Comparison of ENCODE assay signal across 9 cellular contexts in the genomic region with DNA sequence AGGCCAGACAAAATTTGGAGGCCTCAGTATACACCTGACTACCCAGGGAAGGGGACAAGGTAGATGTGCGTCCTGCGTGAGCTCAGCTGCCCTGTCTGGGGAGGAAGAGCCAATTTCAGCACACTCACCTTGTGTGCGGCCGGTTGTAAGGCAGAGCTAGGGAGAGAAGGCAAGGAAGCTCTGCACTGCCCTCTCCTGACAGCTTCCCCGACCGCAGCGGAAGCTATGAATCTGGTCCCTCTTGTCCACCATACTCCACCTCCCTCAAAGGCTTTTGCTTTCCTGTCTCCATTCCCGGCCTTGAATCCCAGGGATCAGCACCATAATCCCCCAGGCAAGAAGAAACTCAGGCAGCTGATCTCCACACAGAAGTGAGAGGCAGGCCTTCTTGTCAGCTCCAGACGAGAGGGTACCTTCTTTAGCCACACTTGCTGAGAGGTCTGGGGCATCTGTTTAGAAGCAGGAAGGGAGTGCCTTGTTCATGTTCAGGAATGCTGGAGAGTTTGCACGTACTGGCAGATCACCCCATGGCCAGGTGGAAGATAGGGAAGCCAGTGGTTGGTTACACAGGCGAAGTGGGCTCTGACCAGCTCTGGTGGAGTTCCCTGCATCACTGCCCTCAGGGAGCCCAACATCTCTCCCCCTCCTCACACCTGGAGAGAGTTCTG.
A peak's percentile ranks its signal among the peaks of the same experiment; 100 is the strongest.
DNase-seq lines count a peak whose midpoint lies in the region; ATAC-seq, FAIRE-seq and TF ChIP-seq lines count a peak whose summit lies in the region.
"Had no signal": no experiment of that assay in that cellular context is flagged by ENCODE, and none has a peak within 500 bp of the region (broad histone marks: within the 10 kb centered on the region; RNA-seq: fewer than 3 reads in every experiment).

No MANE protein-coding gene starts in this region.

- POLR2A ChIA-PET in PC-9 (lab: Charles Lee; ENCODE audit: unreplicated experiment) = no interaction called here
- POLR2A ChIA-PET in endothelial cell of umbilical vein (lab: Charles Lee) = no interaction called here

- TF ChIP-seq CTCF in PC-9 (conservative IDR thresholded peaks at IDR 0.05) (0 out of 2 replicates have a peak, but pooled peaks have one; percentile 35), endothelial cell of umbilical vein (IDR thresholded peaks at IDR 0.05; ENCODE audit: extremely low read depth in 1 of 2, insufficient read depth in 1 of 2, low read depth in 1 of 2, low read length in 2 of 2) (peak; percentile 30 to 68), esophagus muscularis mucosa (IDR thresholded peaks at IDR 0.05) (peak in 1 of 3 experiments; percentile 43)

- H3K9me3 Mint-ChIP-seq in activated naive CD4-positive, alpha-beta T cell treated with anti-CD3 and anti-CD28 coated beads for 36 hours = no peaks in the 10 kb centered on the region

- H3K9me2 ChIP-seq in PC-9 (ENCODE audit: insufficient read depth) = no peaks in the 10 kb centered on the region

- peaks cover 24% of the 10 kb centered on the region for H3K27me3 ChIP-seq in PC-9 (ENCODE audit: insufficient read depth, low read depth)
- peaks cover 0 to 1% of the 10 kb centered on the region in 2 experiments for H3K27me3 ChIP-seq in endothelial cell of umbilical vein (ENCODE audit: control insufficient read depth in 2 of 2, insufficient read depth in 2 of 2, low read length in 2 of 2)
- H3K27me3 ChIP-seq in esophagus muscularis mucosa = no peaks in the 10 kb centered on the region

- H3K4me2 ChIP-seq in PC-9 = no peak overlapping the region
- H3K4me2 ChIP-seq in endothelial cell of umbilical vein (ENCODE audit: insufficient read depth, low read length) = no peak overlapping the region

- H3K4me3 ChIP-seq in PC-9 (no peak overlapping the region), endothelial cell of umbilical vein (replicated peaks in 1 of 3; ENCODE audit: insufficient read depth in 1 of 3, low read depth in 1 of 3, low read length in 3 of 3) (no peak overlapping the region), esophagus muscularis mucosa (no peak overlapping the region)

- CTCF ChIA-PET in activated naive CD4-positive, alpha-beta T cell treated with anti-CD3 and anti-CD28 coated beads for 36 hours (lab: Charles Lee) = interaction anchor here (0.7 to 1.5 kb wide), 4 partner anchors 10 to 20 kb away, joined by 3 to 7 read pairs (median 5); no protein-coding TSS in a partner anchor
- CTCF ChIA-PET in PC-9 (lab: Charles Lee) = interaction anchor here (0.5 kb wide), 1 partner anchor 201 kb away, joined by 5 read pairs; no protein-coding TSS in a partner anchor
- CTCF ChIA-PET in endothelial cell of umbilical vein (lab: Charles Lee) = interaction anchor here (0.8 to 3.3 kb wide), 13 partner anchors 8 to 474 kb away, joined by 3 to 15 read pairs (median 3); a partner anchor contains a TSS

- DNase-seq in activated naive CD4-positive, alpha-beta T cell treated with anti-CD3 and anti-CD28 coated beads for 36 hours = peak; percentile 46
- DNase-seq in activated naive CD4-positive, alpha-beta T cell treated with Interleukin-2 at 50 U/mL for 16 hours = no peak
- DNase-seq in PC-9 (peak in 1 of 2 experiments; percentile 14), endothelial cell of umbilical vein (ENCODE audit: low read depth, low spot score) (peak; percentile 44), medulla oblongata (ENCODE audit: extremely low spot score) (peak; percentile 83), esophagus muscularis mucosa (ENCODE audit: extremely low spot score) (no peak)
- DNase-seq in stimulated activated naive CD4-positive, alpha-beta T cell (lab: John Stamatoyannopoulos, UW) = no peak

- H3K36me3 ChIP-seq in PC-9 (ENCODE audit: low read depth) = no peaks in the 10 kb centered on the region
- no peaks in the 10 kb centered on the region for H3K36me3 ChIP-seq in endothelial cell of umbilical vein (ENCODE audit: control insufficient read depth in 2 of 2, extremely low read depth in 1 of 2, insufficient read depth in 2 of 2, low read length in 2 of 2)
- H3K36me3 ChIP-seq in esophagus muscularis mucosa = peaks cover 0 to 16% (median 5%) of the 10 kb centered on the region in 4 donors

- FAIRE-seq in endothelial cell of umbilical vein (lab: Jason Lieb, UNC) = peak; percentile 44
- FAIRE-seq: colon had no signal

- 40% methylated on average over 8 of the region's 11 CpGs for WGBS in esophagus muscularis mucosa

- no peaks in the 10 kb centered on the region for H3K9me3 ChIP-seq in PC-9 (ENCODE audit: insufficient read depth, low read depth)
- H3K9me3 ChIP-seq in endothelial cell of umbilical vein (replicated peaks; ENCODE audit: control insufficient read depth, insufficient read depth, low read length) = no peaks in the 10 kb centered on the region
- no peaks in the 10 kb centered on the region for H3K9me3 ChIP-seq in esophagus muscularis mucosa

- BruUV-seq in PC-9 (replicated peaks; lab: Mats Ljungman, UMichigan) (no TSS peak), endothelial cell of umbilical vein (replicated peaks; lab: Mats Ljungman, UMichigan) (no TSS peak)

- intact Hi-C loops in activated naive CD4-positive, alpha-beta T cell treated with anti-CD3 and anti-CD28 coated beads for 36 hours (cut with micrococcal nuclease) = no loop called here
- intact Hi-C loops in PC-9 (cut with micrococcal nuclease; ENCODE audit: unreplicated experiment) (no loop called here), endothelial cell of umbilical vein (cut with micrococcal nuclease) (loop anchor here (1.0 kb wide), 1 partner anchor 471 kb away; no protein-coding TSS in a partner anchor), esophagus muscularis mucosa (cut with DNase I) (no loop called here)

- TF ChIP-seq EP300 in esophagus muscularis mucosa (IDR thresholded peaks at IDR 0.05) = no peak

- H3F3A ChIP-seq in PC-9 (ENCODE audit: insufficient read depth, low read depth) = no peaks in the 10 kb centered on the region

- peaks cover 15% of the 10 kb centered on the region for H3K27me3 Mint-ChIP-seq in activated naive CD4-positive, alpha-beta T cell treated with anti-CD3 and anti-CD28 coated beads for 36 hours (ENCODE audit: low read depth)

- H3K9me1 ChIP-seq in endothelial cell of umbilical vein (replicated peaks; ENCODE audit: control insufficient read depth, extremely low read depth, insufficient read depth, low read length) = no peaks in the 10 kb centered on the region

- no peak overlapping the region for H3K9ac ChIP-seq in endothelial cell of umbilical vein (replicated peaks; ENCODE audit: extremely low read depth, insufficient read depth, low read length)

- no peaks in the 10 kb centered on the region for H3K79me2 ChIP-seq in PC-9 (ENCODE audit: low read depth)
- H3K79me2 ChIP-seq in endothelial cell of umbilical vein (ENCODE audit: control insufficient read depth, insufficient read depth, low read length) = no peaks in the 10 kb centered on the region

- H3K4me1 ChIP-seq in PC-9 (replicated peaks; ENCODE audit: insufficient read depth) (no peaks in the 10 kb centered on the region), endothelial cell of umbilical vein (ENCODE audit: control insufficient read depth, extremely low read depth, insufficient read depth, low read length) (no peaks in the 10 kb centered on the region), esophagus muscularis mucosa (no peaks in the 10 kb centered on the region)

- no peaks in the 10 kb centered on the region for H3K36me3 Mint-ChIP-seq in activated naive CD4-positive, alpha-beta T cell treated with anti-CD3 and anti-CD28 coated beads for 36 hours (ENCODE audit: low read depth)

- dilution Hi-C loops in endothelial cell of umbilical vein (cut with MboI; ENCODE audit: extremely low pct_ligation_motif_present, low sequenced_read_pairs) = no loop called here

- H4K20me1 ChIP-seq in PC-9 (ENCODE audit: insufficient read depth) (no peaks in the 10 kb centered on the region), endothelial cell of umbilical vein (replicated peaks; ENCODE audit: control insufficient read depth, extremely low read depth, insufficient read depth, low read length) (no peaks in the 10 kb centered on the region)

- H2AFZ ChIP-seq in PC-9 (no peak overlapping the region), endothelial cell of umbilical vein (ENCODE audit: low read depth, low read length) (no peak overlapping the region)

- H3K27ac Mint-ChIP-seq in activated naive CD4-positive, alpha-beta T cell treated with anti-CD3 and anti-CD28 coated beads for 36 hours = no peak overlapping the region

- no peak overlapping the region for H3K4me3 Mint-ChIP-seq in activated naive CD4-positive, alpha-beta T cell treated with anti-CD3 and anti-CD28 coated beads for 36 hours

- ATAC-seq in HG02884 (IDR thresholded peaks at IDR 0.05; ENCODE audit: unreplicated experiment) = peak; percentile 54

- TF ChIP-seq POLR2A in endothelial cell of umbilical vein (IDR thresholded peaks at IDR 0.05; ENCODE audit: low read depth, low read length) (no peak), esophagus muscularis mucosa (IDR thresholded peaks at IDR 0.05; ENCODE audit: low read depth) (no peak)

- H3K27ac ChIP-seq in PC-9 (no peak overlapping the region), endothelial cell of umbilical vein (ENCODE audit: insufficient read depth, low read depth, low read length) (no peak overlapping the region), esophagus muscularis mucosa (replicated peaks in 1 of 4) (no peak overlapping the region)

- peaks cover under 1% of the 10 kb centered on the region for H3K4me1 Mint-ChIP-seq in activated naive CD4-positive, alpha-beta T cell treated with anti-CD3 and anti-CD28 coated beads for 36 hours (ENCODE audit: low read depth)

TF ChIP-seq in endothelial cell of umbilical vein, 7 proteins besides CTCF, POLR2A, EP300 and RAD21:
- TF ChIP-seq FOS (IDR thresholded peaks at IDR 0.05; ENCODE audit: borderline replicate concordance, insufficient read depth, low read length) = no peak
- TF ChIP-seq POLR2AphosphoS5 (IDR thresholded peaks at IDR 0.05; ENCODE audit: insufficient read depth, low read depth, low read length) = no peak
- TF ChIP-seq, protein P1, sequence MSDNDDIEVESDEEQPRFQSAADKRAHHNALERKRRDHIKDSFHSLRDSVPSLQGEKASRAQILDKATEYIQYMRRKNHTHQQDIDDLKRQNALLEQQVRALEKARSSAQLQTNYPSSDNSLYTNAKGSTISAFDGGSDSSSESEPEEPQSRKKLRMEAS (IDR thresholded peaks at IDR 0.05; ENCODE audit: insufficient read depth, insufficient read length) = no peak
- TF ChIP-seq JUN (IDR thresholded peaks at IDR 0.05; ENCODE audit: borderline replicate concordance, insufficient read depth, insufficient read length, low read depth) = no peak
- TF ChIP-seq EZH2 (IDR thresholded peaks at IDR 0.05; ENCODE audit: borderline replicate concordance, low read depth, low read length, severe bottlenecking) = no peak
- no peak for TF ChIP-seq MYC (IDR thresholded peaks at IDR 0.05; ENCODE audit: low read depth, low read length)
- TF ChIP-seq GATA2 (IDR thresholded peaks at IDR 0.05; ENCODE audit: insufficient read depth, insufficient read length, low read depth, low read length) = no peak

Comparison
In these comparisons a context has a peak if more than half of its experiments do, and no peak if none do; other contexts are left out.
1. DNase-seq: peak in activated naive CD4-positive, alpha-beta T cell treated with anti-CD3 and anti-CD28 coated beads for 36 hours (single experiment), endothelial cell of umbilical vein (single experiment) and medulla oblongata (single experiment); none in activated naive CD4-positive, alpha-beta T cell treated with Interleukin-2 at 50 U/mL for 16 hours (single experiment), stimulated activated naive CD4-positive, alpha-beta T cell (0 of 6) and esophagus muscularis mucosa (single experiment).